8 cellular contexts compared by ENCODE assay signal in the genomic region with DNA sequence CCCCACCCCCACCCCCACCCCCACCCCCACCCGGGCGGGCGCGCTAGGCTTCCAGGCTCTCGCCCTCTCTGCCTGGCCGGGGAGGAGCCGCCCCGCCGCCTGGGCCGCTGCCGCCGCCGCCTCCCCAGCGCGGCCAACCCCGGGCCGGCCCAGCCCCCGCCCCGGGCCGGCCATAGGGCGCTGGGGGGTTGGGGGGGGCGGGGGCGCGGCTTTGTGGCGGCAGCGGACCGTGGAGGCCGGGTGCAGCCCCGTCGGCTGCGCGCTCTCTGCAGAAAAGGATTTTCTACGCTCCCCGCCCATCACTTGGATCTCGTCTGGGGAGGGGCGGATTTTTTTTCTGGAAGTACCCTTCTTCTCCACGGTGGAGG.
DNase-seq lines count a peak whose midpoint lies in the region; ATAC-seq and TF ChIP-seq lines count a peak whose summit lies in the region.

No MANE protein-coding gene starts in this region.

- H3K9me2 ChIP-seq in GM23248 (ENCODE audit: insufficient read depth), result no peaks in the 10 kb centered on the region

- H3K79me2 ChIP-seq in GM23248 (ENCODE audit: insufficient read depth), result peaks cover 49% of the 10 kb centered on the region

- peak; percentile 70 to 71 for ATAC-seq in activated T-cell treated with anti-CD3 and anti-CD28 coated beads, Interleukin-2, amount 50 U/mL, for 72 hours (replicated peaks in 1 of 2)
- ATAC-seq in HG03565 (IDR thresholded peaks at IDR 0.05; ENCODE audit: unreplicated experiment), result no peak

- peaks cover 32% of the 10 kb centered on the region for H3K27me3 Mint-ChIP-seq in T-helper 1 cell treated with Interleukin-12 subunit alpha and Interleukin-12 subunit beta and Interleukin-4 antibody, amounts not matched to agents 30 μg/mL and 1 μg/mL, for 36 hours (ENCODE audit: low read depth)
- peaks cover 22% of the 10 kb centered on the region for H3K27me3 Mint-ChIP-seq in activated T-cell treated with anti-CD3 and anti-CD28 coated beads, Interleukin-2, amount 50 U/mL, for 72 hours (ENCODE audit: low read depth)
- H3K27me3 Mint-ChIP-seq in osteocyte (ENCODE audit: unreplicated experiment), result no peaks in the 10 kb centered on the region

- peak overlapping the region; percentile 95 for H3K9ac ChIP-seq in GM23248

- peak overlapping the region; percentile 95 for H3K4me2 ChIP-seq in GM23248 (ENCODE audit: unreplicated experiment)

- H3K27me3 ChIP-seq in GM23248 (replicated peaks; ENCODE audit: insufficient read depth), result no peaks in the 10 kb centered on the region

- H3F3A ChIP-seq in GM23248 (ENCODE audit: insufficient read depth), result peaks cover 13% of the 10 kb centered on the region; the same call in 1 of the 2 replicates

- H2AFZ ChIP-seq in GM23248, result peak overlapping the region; percentile 61

- H4K20me1 ChIP-seq in GM23248 (ENCODE audit: insufficient read depth), result 0 out of 2 replicates have a peak, but pooled peaks cover 3% of the 10 kb centered on the region

- H3K4me1 ChIP-seq in GM23248 (ENCODE audit: insufficient read depth), result peaks cover 23% of the 10 kb centered on the region

- H3K36me3 ChIP-seq in GM23248 (ENCODE audit: low read depth), result no peaks in the 10 kb centered on the region

- no peaks in the 10 kb centered on the region for H3K9me3 Mint-ChIP-seq in T-helper 1 cell treated with Interleukin-12 subunit alpha and Interleukin-12 subunit beta and Interleukin-4 antibody, amounts not matched to agents 30 μg/mL and 1 μg/mL, for 36 hours
- no peaks in the 10 kb centered on the region for H3K9me3 Mint-ChIP-seq in activated T-cell treated with anti-CD3 and anti-CD28 coated beads, Interleukin-2, amount 50 U/mL, for 72 hours
- H3K9me3 Mint-ChIP-seq in osteocyte (ENCODE audit: unreplicated experiment), result no peaks in the 10 kb centered on the region

- TF ChIP-seq CTCF in LNCaP clone FGC (IDR thresholded peaks at IDR 0.05; ENCODE audit: control insufficient read depth, extremely low read depth, insufficient read depth), result no peak
- no peak for TF ChIP-seq CTCF in osteocyte (IDR thresholded peaks at IDR 0.05)

- 0 to 1% methylated on average over 3 to 17 of the region's 37 CpGs for WGBS in GM23248 (ENCODE audit: low coverage in 1 of 2, low lambda C conversion rate in 2 of 2, missing lambda C conversion rate in 2 of 2), 2 experiments

- peak overlapping the region; percentile 95 for H3K4me3 ChIP-seq in GM23248
- H3K4me3 ChIP-seq in LNCaP clone FGC (ENCODE audit: low read depth, low read length), result peak overlapping the region; percentile 77

- peak overlapping the region; percentile 85 for H3K27ac ChIP-seq in GM23248

- DNase-seq in T-helper 1 cell (no peak), GM23248 (peak; percentile 91), LNCaP clone FGC (ENCODE audit: low read depth) (no peak), globus pallidus (ENCODE audit: low spot score) (peak; percentile 55), osteocyte (ENCODE audit: extremely low spot score, unreplicated experiment) (no peak)
- peak; percentile 36 to 37 for DNase-seq in activated T-cell treated with anti-CD3 and anti-CD28 coated beads, Interleukin-2, amount 50 U/mL, for 72 hours

- no peaks in the 10 kb centered on the region for H3K36me3 Mint-ChIP-seq in T-helper 1 cell treated with Interleukin-12 subunit alpha and Interleukin-12 subunit beta and Interleukin-4 antibody, amounts not matched to agents 30 μg/mL and 1 μg/mL, for 36 hours (ENCODE audit: low read depth)
- H3K36me3 Mint-ChIP-seq in activated T-cell treated with anti-CD3 and anti-CD28 coated beads, Interleukin-2, amount 50 U/mL, for 72 hours (ENCODE audit: insufficient read depth in 2 of 2), result no peaks in the 10 kb centered on the region
- H3K36me3 Mint-ChIP-seq in osteocyte (ENCODE audit: unreplicated experiment), result no peaks in the 10 kb centered on the region

- peaks cover 10% of the 10 kb centered on the region for H3K4me1 Mint-ChIP-seq in T-helper 1 cell treated with Interleukin-12 subunit alpha and Interleukin-12 subunit beta and Interleukin-4 antibody, amounts not matched to agents 30 μg/mL and 1 μg/mL, for 36 hours (ENCODE audit: low read depth)
- peaks cover 30% of the 10 kb centered on the region for H3K4me1 Mint-ChIP-seq in activated T-cell treated with anti-CD3 and anti-CD28 coated beads, Interleukin-2, amount 50 U/mL, for 72 hours (ENCODE audit: low read depth)
- peaks cover 44% of the 10 kb centered on the region for H3K4me1 Mint-ChIP-seq in osteocyte (ENCODE audit: unreplicated experiment)

- in situ Hi-C loops in GM23248 (cut with MboI), result loop anchor here (5.0 kb wide), 1 partner anchor 225 kb away; no protein-coding TSS in a partner anchor

- no peaks in the 10 kb centered on the region for H3K9me3 ChIP-seq in GM23248 (ENCODE audit: low read depth)

- H3K27ac Mint-ChIP-seq in T-helper 1 cell treated with Interleukin-12 subunit alpha and Interleukin-12 subunit beta and Interleukin-4 antibody, amounts not matched to agents 30 μg/mL and 1 μg/mL, for 36 hours, result no peak overlapping the region
- no peak overlapping the region for H3K27ac Mint-ChIP-seq in activated T-cell treated with anti-CD3 and anti-CD28 coated beads, Interleukin-2, amount 50 U/mL, for 72 hours
- H3K27ac Mint-ChIP-seq in osteocyte (ENCODE audit: unreplicated experiment), result no peak overlapping the region

- peak overlapping the region; percentile 65 for H3K4me3 Mint-ChIP-seq in T-helper 1 cell treated with Interleukin-12 subunit alpha and Interleukin-12 subunit beta and Interleukin-4 antibody, amounts not matched to agents 30 μg/mL and 1 μg/mL, for 36 hours
- H3K4me3 Mint-ChIP-seq in activated T-cell treated with anti-CD3 and anti-CD28 coated beads, Interleukin-2, amount 50 U/mL, for 72 hours, result peak overlapping the region; percentile 67 to 87
- peak overlapping the region; percentile 81 for H3K4me3 Mint-ChIP-seq in osteocyte (ENCODE audit: unreplicated experiment)

Comparison
In these comparisons a context has a peak if more than half of its experiments do, and no peak if none do; other contexts are left out.
1. DNase-seq: peak in GM23248 (single experiment), activated T-cell treated with anti-CD3 and anti-CD28 coated beads, Interleukin-2, amount 50 U/mL, for 72 hours (2 of 2) and globus pallidus (single experiment); none in T-helper 1 cell (0 of 5), LNCaP clone FGC (single experiment) and osteocyte (single experiment).
2. Peak in every context shown above with its lines, with median percentiles within 50 percentile points of each other: H3K4me3 Mint-ChIP-seq.